ENCODE assay signal across 12 cellular contexts in genomic region chr6:41051873-41052272, GRCh38. TPM values are rescaled to one million over a fixed set of nuclear protein-coding genes. Genes with fewer than 3 reads are reported as not detected.
DNase-seq lines count a peak whose midpoint lies in the region; ATAC-seq lines count a peak whose summit lies in the region.
"Had no signal": no experiment of that assay in that cellular context is flagged by ENCODE, and none has a peak within 500 bp of the region (broad histone marks: within the 10 kb centered on the region; RNA-seq: fewer than 3 reads in every experiment).

No MANE protein-coding gene starts in this region.

- H3K4me3 Mint-ChIP-seq in activated naive CD4-positive, alpha-beta T cell treated with anti-CD3 and anti-CD28 coated beads, Interleukin-2, amount 50 U/mL, for 24 hours, result peak overlapping the region; percentile 24
- no peak overlapping the region for H3K4me3 Mint-ChIP-seq in activated T-helper 2 cell treated with anti-CD3 and anti-CD28 coated beads, Interferon-gamma antibody, Interleukin-2, Interleukin-4, amounts not matched to agents 10 μg/mL and 5 μg/mL and 100 μg/mL, durations not matched to agents 14 hours and 24 hours and 36 hours (ENCODE audit: low read depth)

- no peak for DNase-seq in activated naive CD4-positive, alpha-beta T cell treated with anti-CD3 and anti-CD28 coated beads, Interleukin-2, amount 50 U/mL, for 16 hours
- peak; percentile 66 for DNase-seq in NCI-H69 (lab: John Stamatoyannopoulos, UW)
- no peak for DNase-seq in activated T-helper 2 cell treated with anti-CD3 and anti-CD28 coated beads, Interferon-gamma antibody, Interleukin-2, Interleukin-4, amounts not matched to agents 10 μg/mL and 5 μg/mL and 100 μg/mL, durations not matched to agents 14 hours and 24 hours and 36 hours (ENCODE audit: low spot score)
- no peak for DNase-seq in stimulated activated naive CD8-positive, alpha-beta T cell treated with anti-CD3 and anti-CD28 coated beads, Interleukin-15, Interleukin-2, amounts not matched to agents 100 U/mL and 50 U/mL, for 24 hours
- DNase-seq in NK-92 (lab: John Stamatoyannopoulos, UW; ENCODE audit: unreplicated experiment), result no peak
- DNase-seq in DMS 273 treated with DMSO at 0.1 percent for 48 hours (lab: John Stamatoyannopoulos, UW), result no peak
- DNase-seq in T-helper 9 cell, result no peak
- DNase-seq: cerebellar nuclear complex, NCI-H524 had no signal

- peak overlapping the region; percentile 3 for H3K27ac Mint-ChIP-seq in activated naive CD4-positive, alpha-beta T cell treated with anti-CD3 and anti-CD28 coated beads, Interleukin-2, amount 50 U/mL, for 24 hours
- peak overlapping the region; percentile 78 for H3K27ac Mint-ChIP-seq in activated T-helper 2 cell treated with anti-CD3 and anti-CD28 coated beads, Interferon-gamma antibody, Interleukin-2, Interleukin-4, amounts not matched to agents 10 μg/mL and 5 μg/mL and 100 μg/mL, durations not matched to agents 14 hours and 24 hours and 36 hours

- H3K4me1 Mint-ChIP-seq in activated naive CD4-positive, alpha-beta T cell treated with anti-CD3 and anti-CD28 coated beads, Interleukin-2, amount 50 U/mL, for 24 hours, result peaks cover 21% of the 10 kb centered on the region
- H3K4me1 Mint-ChIP-seq in activated T-helper 2 cell treated with anti-CD3 and anti-CD28 coated beads, Interferon-gamma antibody, Interleukin-2, Interleukin-4, amounts not matched to agents 10 μg/mL and 5 μg/mL and 100 μg/mL, durations not matched to agents 14 hours and 24 hours and 36 hours (ENCODE audit: low read depth), result peaks cover 12% of the 10 kb centered on the region

- ATAC-seq in stimulated activated naive CD8-positive, alpha-beta T cell treated with anti-CD3 and anti-CD28 coated beads, Interleukin-15, Interleukin-2, amounts not matched to agents 100 U/mL and 50 U/mL, for 24 hours, result peak; percentile 30

- intact Hi-C loops in activated T-helper 2 cell treated with anti-CD3 and anti-CD28 coated beads, Interferon-gamma antibody, Interleukin-2, Interleukin-4, amounts not matched to agents 10 μg/mL and 5 μg/mL and 100 μg/mL, durations not matched to agents 14 hours and 24 hours and 36 hours (cut with micrococcal nuclease), result no loop called here

- no peaks in the 10 kb centered on the region for H3K9me3 Mint-ChIP-seq in activated naive CD4-positive, alpha-beta T cell treated with anti-CD3 and anti-CD28 coated beads, Interleukin-2, amount 50 U/mL, for 24 hours
- peaks cover 3% of the 10 kb centered on the region for H3K9me3 Mint-ChIP-seq in activated T-helper 2 cell treated with anti-CD3 and anti-CD28 coated beads, Interferon-gamma antibody, Interleukin-2, Interleukin-4, amounts not matched to agents 10 μg/mL and 5 μg/mL and 100 μg/mL, durations not matched to agents 14 hours and 24 hours and 36 hours

- H3K36me3 Mint-ChIP-seq in activated naive CD4-positive, alpha-beta T cell treated with anti-CD3 and anti-CD28 coated beads, Interleukin-2, amount 50 U/mL, for 24 hours, result peaks cover 10% of the 10 kb centered on the region
- peaks cover 9% of the 10 kb centered on the region for H3K36me3 Mint-ChIP-seq in activated T-helper 2 cell treated with anti-CD3 and anti-CD28 coated beads, Interferon-gamma antibody, Interleukin-2, Interleukin-4, amounts not matched to agents 10 μg/mL and 5 μg/mL and 100 μg/mL, durations not matched to agents 14 hours and 24 hours and 36 hours (ENCODE audit: low read depth)

- no peaks in the 10 kb centered on the region for H3K27me3 Mint-ChIP-seq in activated naive CD4-positive, alpha-beta T cell treated with anti-CD3 and anti-CD28 coated beads, Interleukin-2, amount 50 U/mL, for 24 hours
- no peaks in the 10 kb centered on the region for H3K27me3 Mint-ChIP-seq in activated T-helper 2 cell treated with anti-CD3 and anti-CD28 coated beads, Interferon-gamma antibody, Interleukin-2, Interleukin-4, amounts not matched to agents 10 μg/mL and 5 μg/mL and 100 μg/mL, durations not matched to agents 14 hours and 24 hours and 36 hours (ENCODE audit: low read depth)

RNA-seq across cellular contexts. Expression of gene APOBEC2, which starts 1.1 kb away (rescaled TPM):
- not detected in 2 replicates for total RNA-seq in activated T-helper 2 cell treated with anti-CD3 and anti-CD28 coated beads, Interferon-gamma antibody, Interleukin-2, Interleukin-4, amounts not matched to agents 10 μg/mL and 5 μg/mL and 100 μg/mL, durations not matched to agents 14 hours and 24 hours and 36 hours
- total RNA-seq: osteocyte; T-helper 1 cell treated with Interleukin-12 subunit alpha and Interleukin-12 subunit beta and Interleukin-4 antibody, amounts not matched to agents 30 ng/mL and 1 ng/mL, for 36 hours had no signal

RNA-seq across cellular contexts. Expression of gene TSPO2, which starts 9.6 kb away (rescaled TPM):
- not detected in 2 replicates for total RNA-seq in activated T-helper 2 cell treated with anti-CD3 and anti-CD28 coated beads, Interferon-gamma antibody, Interleukin-2, Interleukin-4, amounts not matched to agents 10 μg/mL and 5 μg/mL and 100 μg/mL, durations not matched to agents 14 hours and 24 hours and 36 hours
- total RNA-seq: osteocyte; T-helper 1 cell treated with Interleukin-12 subunit alpha and Interleukin-12 subunit beta and Interleukin-4 antibody, amounts not matched to agents 30 ng/mL and 1 ng/mL, for 36 hours had no signal

RNA-seq across cellular contexts. Expression of gene UNC5CL, which starts 12.9 kb away (rescaled TPM):
- total RNA-seq in activated T-helper 2 cell treated with anti-CD3 and anti-CD28 coated beads, Interferon-gamma antibody, Interleukin-2, Interleukin-4, amounts not matched to agents 10 μg/mL and 5 μg/mL and 100 μg/mL, durations not matched to agents 14 hours and 24 hours and 36 hours, result 1.1 and 1.6 TPM in 2 replicates

RNA-seq across cellular contexts. Expression of gene OARD1, which starts 20.3 kb away (rescaled TPM):
- 28.0 and 33.7 TPM in 2 replicates for total RNA-seq in activated T-helper 2 cell treated with anti-CD3 and anti-CD28 coated beads, Interferon-gamma antibody, Interleukin-2, Interleukin-4, amounts not matched to agents 10 μg/mL and 5 μg/mL and 100 μg/mL, durations not matched to agents 14 hours and 24 hours and 36 hours

RNA-seq across cellular contexts. Expression of gene NFYA, which starts 20.9 kb away (rescaled TPM):
- total RNA-seq in activated T-helper 2 cell treated with anti-CD3 and anti-CD28 coated beads, Interferon-gamma antibody, Interleukin-2, Interleukin-4, amounts not matched to agents 10 μg/mL and 5 μg/mL and 100 μg/mL, durations not matched to agents 14 hours and 24 hours and 36 hours, result 28.1 and 28.2 TPM in 2 replicates
